8 cellular contexts compared by ENCODE assay signal in the genomic region with DNA sequence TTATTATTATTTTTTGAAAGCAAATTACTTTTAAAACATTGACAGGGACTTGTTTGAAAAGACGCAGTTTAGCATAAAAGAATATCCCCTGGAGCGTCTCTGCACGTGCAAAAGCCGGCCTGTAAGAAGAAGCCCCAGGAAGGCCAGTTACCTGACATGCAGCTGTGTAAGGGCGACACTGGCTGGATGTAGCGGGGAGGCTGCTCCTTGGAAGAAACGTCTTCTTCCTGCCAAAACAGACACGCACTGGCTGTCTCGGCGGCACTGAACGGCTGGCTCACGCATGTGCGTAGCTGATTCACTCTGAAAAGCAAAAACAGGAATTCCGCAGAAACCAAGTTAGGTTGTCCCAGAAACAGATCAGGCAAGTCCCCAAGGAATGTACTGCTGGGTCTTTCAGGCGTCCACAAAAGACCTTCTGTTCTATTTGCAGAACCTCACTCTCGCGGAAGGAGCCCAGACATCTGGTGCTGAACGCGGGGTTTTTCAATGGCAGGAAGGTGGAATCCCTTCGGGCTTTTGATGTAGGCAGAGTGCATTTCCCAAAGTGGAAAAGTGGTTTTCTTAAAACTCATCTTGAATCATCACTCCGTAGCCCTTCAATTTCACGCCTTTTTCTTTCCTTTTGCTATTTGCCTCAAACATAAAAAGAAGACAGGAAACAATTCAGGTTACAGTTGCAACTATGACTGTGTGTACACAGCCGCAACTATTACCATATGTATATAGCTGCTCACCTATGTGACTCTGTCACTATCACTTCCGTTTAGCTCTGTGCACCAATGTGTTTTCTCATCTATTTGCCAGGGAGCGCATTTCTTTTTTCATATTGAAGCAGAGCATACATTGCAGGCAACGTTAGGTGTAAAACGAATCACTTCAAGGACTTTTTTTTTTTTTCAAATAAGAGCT. TPM values are rescaled to one million over a fixed set of nuclear protein-coding genes. Genes with fewer than 3 reads are reported as not detected.
DNase-seq lines count a peak whose midpoint lies in the region; ATAC-seq and TF ChIP-seq lines count a peak whose summit lies in the region.

No MANE protein-coding gene starts in this region.

- WGBS in thyroid gland, 2 donors = 39 to 47% methylated on average over 26 to 27 of the region's 27 CpGs

- H3K27me3 ChIP-seq in left lung = no peaks in the 10 kb centered on the region
- no peaks in the 10 kb centered on the region for H3K27me3 ChIP-seq in thyroid gland

- H3K27ac ChIP-seq in left lung (no peak overlapping the region), thyroid gland (no peak overlapping the region)

- no peak for TF ChIP-seq POLR2A in thyroid gland (IDR thresholded peaks at IDR 0.05)

- intact Hi-C loops in left lung (cut with DNase I) (no loop called here), thyroid gland (cut with DNase I) (no loop called here)

- ATAC-seq in HG03175 (IDR thresholded peaks at IDR 0.05; ENCODE audit: unreplicated experiment) (peak; percentile 78), left lung (peak; percentile 50), GM21447 (IDR thresholded peaks at IDR 0.05; ENCODE audit: unreplicated experiment) (no peak), GM19397 (IDR thresholded peaks at IDR 0.05; ENCODE audit: unreplicated experiment) (no peak)

- DNase-seq in AG20443 (ENCODE audit: low spot score) (peak; percentile 50), astrocyte of the cerebellum (ENCODE audit: low read depth) (peak; percentile 53), left lung (peak in 1 of 2 donors; percentile 35), thyroid gland (peak; percentile 2 to 3)
- DNase-seq in NK-92 treated with Interleukin-12 subunit alpha and Interleukin-12 subunit beta, amount 100 ng/mL, for 24 hours (lab: John Stamatoyannopoulos, UW) = no peak

- H3K4me3 ChIP-seq in astrocyte of the cerebellum (ENCODE audit: low read depth, low read length) (peak overlapping the region; percentile 34), left lung (no peak overlapping the region), thyroid gland (replicated peaks in 1 of 3) (no peak overlapping the region)

- TF ChIP-seq CTCF in astrocyte of the cerebellum (IDR thresholded peaks at IDR 0.05; ENCODE audit: low read depth, low read length, missing control alignments) (no peak), left lung (IDR thresholded peaks at IDR 0.05) (no peak), thyroid gland (IDR thresholded peaks at IDR 0.05) (no peak)

- H3K4me1 ChIP-seq in left lung (no peaks in the 10 kb centered on the region), thyroid gland (no peaks in the 10 kb centered on the region)

- in situ Hi-C loops in astrocyte of the cerebellum (cut with HindIII; ENCODE audit: low sequenced_read_pairs) = no loop called here

- no peaks in the 10 kb centered on the region for H3K9me3 ChIP-seq in left lung
- no peaks in the 10 kb centered on the region for H3K9me3 ChIP-seq in thyroid gland

- H3K36me3 ChIP-seq in left lung (no peaks in the 10 kb centered on the region), thyroid gland (no peaks in the 10 kb centered on the region)

RNA-seq across cellular contexts. Expression of a gene that starts 38.1 kb away (rescaled TPM):
- total RNA-seq in left lung = not detected
- total RNA-seq in thyroid gland = under 1 TPM in 1 of 4 donors, not detected in 3; 0.71 TPM

RNA-seq across cellular contexts. Expression of a gene that starts 39.1 kb away (rescaled TPM):
- total RNA-seq in left lung (10 to 100 TPM; 22.7 to 58.9 TPM), thyroid gland (10 to 100 TPM; 39.1 to 66.3 (median 53.0) TPM)

Comparison
In these comparisons a context has a peak if more than half of its experiments do, and no peak if none do; other contexts are left out.
1. ATAC-seq: peak in HG03175 (single experiment) and left lung (single experiment); none in GM21447 (single experiment) and GM19397 (single experiment).